ENCODE assay signal across 11 cellular contexts in genomic region chr3:15148614-15149013, GRCh38. TPM values are rescaled to one million over a fixed set of nuclear protein-coding genes. Genes with fewer than 3 reads are reported as not detected.
A peak's percentile ranks its signal among the peaks of the same experiment; 100 is the strongest.
DNase-seq lines count a peak whose midpoint lies in the region; ATAC-seq, FAIRE-seq and TF ChIP-seq lines count a peak whose summit lies in the region.
"Had no signal": no experiment of that assay in that cellular context is flagged by ENCODE, and none has a peak within 500 bp of the region (broad histone marks: within the 10 kb centered on the region; RNA-seq: fewer than 3 reads in every experiment).

No MANE protein-coding gene starts in this region.

- WGBS in A549 (ENCODE audit: missing lambda C conversion rate) = 22% methylated on average over 3 of the region's 3 CpGs
- WGBS in tibial nerve, 2 donors = 24 to 51% methylated on average over 3 of the region's 3 CpGs

- no peak for TF ChIP-seq POLR2A in A549 (IDR thresholded peaks at IDR 0.05; ENCODE audit: low read length)
- no peak for TF ChIP-seq POLR2A in tibial nerve (IDR thresholded peaks at IDR 0.05)

- no peak overlapping the region for H3K4me3 ChIP-seq in A549
- no peak overlapping the region for H3K4me3 ChIP-seq in tibial nerve
- H3K4me3 ChIP-seq: prostate gland had no signal

- H3K4me1 ChIP-seq in A549 (peaks cover 7% of the 10 kb centered on the region; the same call in 1 of the 3 replicates), tibial nerve (no peaks in the 10 kb centered on the region)
- H3K4me1 ChIP-seq: prostate gland had no signal

- FAIRE-seq in A549 (lab: Jason Lieb, UNC) = no peak

- no peaks in the 10 kb centered on the region for H3K36me3 ChIP-seq in tibial nerve
- H3K36me3 ChIP-seq: prostate gland had no signal

- CTCF ChIA-PET in A549 (lab: Yijun Ruan, JAX) = interaction anchor here (1.0 to 1.4 kb wide), 2 partner anchors 41 to 53 kb away, joined by 3 to 4 read pairs; no protein-coding TSS in a partner anchor

- POLR2A ChIA-PET in A549 (lab: Yijun Ruan, JAX) = no interaction called here

- no peaks in the 10 kb centered on the region for H3K9me3 ChIP-seq in A549
- H3K9me3 ChIP-seq in tibial nerve = no peaks in the 10 kb centered on the region
- H3K9me3 ChIP-seq: prostate gland had no signal

- no peak overlapping the region for H3K27ac ChIP-seq in A549
- H3K27ac ChIP-seq in tibial nerve = no peak overlapping the region
- H3K27ac ChIP-seq: prostate gland had no signal

- no peak for TF ChIP-seq RAD21 in A549 (conservative IDR thresholded peaks at IDR 0.05 in 1 of 2, IDR thresholded peaks at IDR 0.05 in 1 of 2)

- no peak overlapping the region for H3K4me2 ChIP-seq in A549

- H3K27me3 ChIP-seq in tibial nerve = no peaks in the 10 kb centered on the region

- peak; percentile 11 to 52 for DNase-seq in A549 (ENCODE audit: low read depth in 1 of 2, low spot score in 1 of 2)
- peak; percentile 51 for DNase-seq in H4 (ENCODE audit: low spot score)
- DNase-seq in RPMI8226 = peak; percentile 48
- peak; percentile 78 for DNase-seq in iPS DF 4.7 (ENCODE audit: extremely low read depth, low spot score)
- no peak for DNase-seq in dedifferentiated amniotic fluid mesenchymal stem cell (ENCODE audit: extremely low spot score)
- DNase-seq in tibial nerve (ENCODE audit: low spot score in 2 of 2) = no peak
- DNase-seq in SKM-1 treated with dmso at 0.1 percent for 144 hours (lab: John Stamatoyannopoulos, UW; ENCODE audit: unreplicated experiment) = no peak
- DNase-seq: C1 segment of cervical spinal cord; central memory CD4-positive, alpha-beta T cell had no signal

- TF ChIP-seq EP300 in A549 (IDR thresholded peaks at IDR 0.05) = no peak
- no peak for TF ChIP-seq EP300 in tibial nerve (IDR thresholded peaks at IDR 0.05)

- ATAC-seq in A549 = peak; percentile 73 to 89; a peak in 5 of 6 replicates
- no peak for ATAC-seq in GM18870 (IDR thresholded peaks at IDR 0.05; ENCODE audit: unreplicated experiment)

- no peak for TF ChIP-seq CTCF in A549 (IDR thresholded peaks at IDR 0.05)
- TF ChIP-seq CTCF in tibial nerve (IDR thresholded peaks at IDR 0.05) = no peak

TF ChIP-seq in A549, 52 proteins besides CTCF, POLR2A, EP300 and RAD21:
- TF ChIP-seq HOXA7 (CRISPR knock-in tag; IDR thresholded peaks at IDR 0.05) (no peak), HOXB13 (CRISPR knock-in tag; IDR thresholded peaks at IDR 0.05; ENCODE audit: low read depth) (no peak), GATA3 (IDR thresholded peaks at IDR 0.05; ENCODE audit: borderline replicate concordance) (no peak), ZFP36 (IDR thresholded peaks at IDR 0.05; ENCODE audit: borderline replicate concordance, partially characterized antibody) (no peak), MAFK (IDR thresholded peaks at IDR 0.05; ENCODE audit: partially characterized antibody) (no peak), BCL3 (IDR thresholded peaks at IDR 0.05) (no peak), KDM1A (IDR thresholded peaks at IDR 0.05; ENCODE audit: low read depth) (no peak), KDM5A (IDR thresholded peaks at IDR 0.05) (no peak), NFE2L2 (conservative IDR thresholded peaks at IDR 0.05; ENCODE audit: low read length) (no peak), SREBF2 (IDR thresholded peaks at IDR 0.05) (no peak), TP53 (CRISPR knock-in tag; IDR thresholded peaks at IDR 0.05) (no peak)

RNA-seq across cellular contexts. Expression of gene RBSN, which starts 49.7 kb away (rescaled TPM):
- polyA plus RNA-seq in A549 (2011; rRNA removed) = 14.9 and 15.2 TPM in 2 replicates
- 4.8 and 4.9 TPM in 2 replicates for polyA plus RNA-seq in A549 (2012; cell fraction: cytosol; rRNA removed)
- 8.5 and 9.1 TPM in 2 replicates for polyA plus RNA-seq in A549 (2012; cell fraction: nucleus; rRNA removed)
- 9.1 to 9.6 TPM (median 9.5 TPM) in 3 replicates for polyA plus RNA-seq in A549 (2017; fragmentation: RNase III; extraction: RNeasy Plus Mini Kit Qiagen cat#74134 plus additional on column Dnase treatment)
- 25.7 and 26.3 TPM in 2 replicates for polyA minus RNA-seq in A549 (2011; rRNA and poly(A)+ RNA removed)
- total RNA-seq in H4 (2014; rRNA removed; shearing (Covaris generic)) = 7.1 and 12.7 TPM in 2 replicates
- total RNA-seq in tibial nerve = 10 to 100 TPM; 26.6 to 43.9 (median 34.5) TPM

RNA-seq across cellular contexts. Expression of gene CAPN7, which starts 57.4 kb away (rescaled TPM):
- polyA plus RNA-seq in A549 (2011; rRNA removed) (31.1 and 36.8 TPM in 2 replicates), A549 (2017; fragmentation: RNase III; extraction: RNeasy Plus Mini Kit Qiagen cat#74134 plus additional on column Dnase treatment) (19.9 to 23.2 TPM (median 21.3 TPM) in 3 replicates)
- polyA plus RNA-seq in A549 (2012; cell fraction: cytosol; rRNA removed) = 9.6 and 14.6 TPM in 2 replicates
- polyA plus RNA-seq in A549 (2012; cell fraction: nucleus; rRNA removed) = 8.0 and 17.2 TPM in 2 replicates
- polyA minus RNA-seq in A549 (2011; rRNA and poly(A)+ RNA removed) = 18.8 and 20.5 TPM in 2 replicates
- 14.3 and 18.8 TPM in 2 replicates for total RNA-seq in H4 (2014; rRNA removed; shearing (Covaris generic))
- 10 to 100 TPM; 57.9 to 82.0 (median 74.2) TPM for total RNA-seq in tibial nerve

Comparison
In these comparisons a context has a peak if more than half of its experiments do, and no peak if none do; other contexts are left out.
1. DNase-seq: peak in A549 (2 of 2), H4 (single experiment), RPMI8226 (single experiment) and iPS DF 4.7 (single experiment); none in dedifferentiated amniotic fluid mesenchymal stem cell (single experiment), tibial nerve (0 of 2) and SKM-1 treated with dmso at 0.1 percent for 144 hours (single experiment).